ENCODE assay signal across 1 cellular context in the genomic region with DNA sequence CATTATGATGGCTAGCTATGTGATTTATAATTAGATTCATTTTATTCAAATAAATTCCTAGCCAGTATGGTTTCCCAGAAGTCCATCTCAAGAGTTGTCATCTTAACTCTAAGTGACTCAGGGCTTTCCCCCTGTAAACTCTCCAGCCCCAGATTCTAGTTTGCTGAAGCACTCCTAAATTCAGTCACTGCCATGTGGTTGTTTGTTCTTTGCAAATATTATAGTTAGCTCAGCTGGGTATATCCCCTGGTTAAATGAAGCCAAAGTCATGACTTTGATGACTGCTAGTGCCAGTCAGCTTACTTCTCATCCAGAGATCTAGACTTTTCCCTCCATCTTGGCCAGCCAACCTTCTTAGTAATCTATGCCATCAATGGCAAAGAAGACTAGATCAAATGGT.
TF ChIP-seq lines count a peak whose summit lies in the region.

No MANE protein-coding gene starts in this region.

TF ChIP-seq in H1, 55 proteins besides CTCF, POLR2A, EP300 and RAD21 (continued from another document):
- TF ChIP-seq, protein P1, sequence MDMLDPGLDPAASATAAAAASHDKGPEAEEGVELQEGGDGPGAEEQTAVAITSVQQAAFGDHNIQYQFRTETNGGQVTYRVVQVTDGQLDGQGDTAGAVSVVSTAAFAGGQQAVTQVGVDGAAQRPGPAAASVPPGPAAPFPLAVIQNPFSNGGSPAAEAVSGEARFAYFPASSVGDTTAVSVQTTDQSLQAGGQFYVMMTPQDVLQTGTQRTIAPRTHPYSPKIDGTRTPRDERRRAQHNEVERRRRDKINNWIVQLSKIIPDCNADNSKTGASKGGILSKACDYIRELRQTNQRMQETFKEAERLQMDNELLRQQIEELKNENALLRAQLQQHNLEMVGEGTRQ (IDR thresholded peaks at IDR 0.05; ENCODE audit: low read length) = no peak
- no peak for TF ChIP-seq BCL11A (IDR thresholded peaks at IDR 0.05; ENCODE audit: low read depth in 2 of 2, low read length in 2 of 2)
- TF ChIP-seq BACH1 (IDR thresholded peaks at IDR 0.05; ENCODE audit: low read length) = no peak
